8 cellular contexts compared by ENCODE assay signal in genomic region chr6:159970659-159971063, GRCh38. TPM values are rescaled to one million over a fixed set of nuclear protein-coding genes. Genes with fewer than 3 reads are reported as not detected.
A peak's percentile ranks its signal among the peaks of the same experiment; 100 is the strongest.
DNase-seq lines count a peak whose midpoint lies in the region; ATAC-seq and TF ChIP-seq lines count a peak whose summit lies in the region.

No MANE protein-coding gene starts in this region.

- H3K4me1 ChIP-seq in heart left ventricle (peaks cover 0 to 77% (median 41%) of the 10 kb centered on the region in 12 donors), adipocyte (ENCODE audit: control insufficient read depth, insufficient read depth, low read length) (peaks cover 45% of the 10 kb centered on the region), lower lobe of right lung (peaks cover 48% of the 10 kb centered on the region), upper lobe of right lung (peaks cover 46% of the 10 kb centered on the region)

- H3K9ac ChIP-seq in adipocyte (ENCODE audit: low read length): peak overlapping the region; percentile 90

- H3K4me3 ChIP-seq in heart left ventricle (peak overlapping the region in 8 of 12 donors; percentile 82 to 99 (median 94)), adipocyte (ENCODE audit: low read length) (peak overlapping the region; percentile 88), lower lobe of right lung (peak overlapping the region; percentile 96), upper lobe of right lung (peak overlapping the region; percentile 92)

- WGBS in heart left ventricle, 4 donors: 90 to 93% (median 92%) methylated on average over 18 of the region's 18 CpGs

- H3K36me3 ChIP-seq in heart left ventricle: no peaks in the 10 kb centered on the region
- H3K36me3 ChIP-seq in adipocyte (ENCODE audit: control insufficient read depth, insufficient read depth, low read length, severe bottlenecking): no peaks in the 10 kb centered on the region
- no peaks in the 10 kb centered on the region for H3K36me3 ChIP-seq in lower lobe of right lung
- H3K36me3 ChIP-seq in upper lobe of right lung: no peaks in the 10 kb centered on the region

- ATAC-seq in heart left ventricle (no peak), lower lobe of right lung (no peak), upper lobe of right lung (no peak)

- H3K9me3 ChIP-seq in heart left ventricle (no peaks in the 10 kb centered on the region), adipocyte (ENCODE audit: control insufficient read depth, low read length) (no peaks in the 10 kb centered on the region), lower lobe of right lung (no peaks in the 10 kb centered on the region), upper lobe of right lung (no peaks in the 10 kb centered on the region)

- intact Hi-C loops in heart left ventricle (cut with DNase I): loop anchor here in 9 of 10 donors (5.0 to 10.0 kb wide), 7 partner anchors 37 to 72 kb away; no protein-coding TSS in a partner anchor
- intact Hi-C loops in cardiac septum (cut with DNase I): loop anchor here (5.0 kb wide), 1 partner anchor 37 kb away; no protein-coding TSS in a partner anchor
- intact Hi-C loops in lower lobe of right lung (cut with DNase I): no loop called here
- intact Hi-C loops in upper lobe of right lung (cut with DNase I): no loop called here

- H3K27ac ChIP-seq in heart left ventricle (peak overlapping the region in 7 of 12 donors; percentile 75 to 96 (median 93)), lower lobe of right lung (peak overlapping the region; percentile 97), upper lobe of right lung (peak overlapping the region; percentile 94)

- TF ChIP-seq CTCF in heart left ventricle (IDR thresholded peaks at IDR 0.05): no peak
- no peak for TF ChIP-seq CTCF in lower lobe of right lung (IDR thresholded peaks at IDR 0.05)
- no peak for TF ChIP-seq CTCF in upper lobe of right lung (IDR thresholded peaks at IDR 0.05)

- DNase-seq in heart left ventricle (no peak), cardiac septum (ENCODE audit: low spot score) (no peak), adipocyte (ENCODE audit: low read depth) (no peak), lower lobe of right lung (no peak), upper lobe of right lung (no peak), dedifferentiated amniotic fluid mesenchymal stem cell (ENCODE audit: extremely low spot score) (no peak), amniotic stem cell (lab: John Stamatoyannopoulos, UW) (no peak), NCI-H1092 (lab: John Stamatoyannopoulos, UW) (no peak)

- TF ChIP-seq POLR2A in heart left ventricle (IDR thresholded peaks at IDR 0.05): no peak

- H3K27me3 ChIP-seq in heart left ventricle (no peaks in the 10 kb centered on the region), adipocyte (replicated peaks; ENCODE audit: control insufficient read depth, insufficient read depth, low read length) (no peaks in the 10 kb centered on the region), lower lobe of right lung (ENCODE audit: low read depth) (no peaks in the 10 kb centered on the region), upper lobe of right lung (no peaks in the 10 kb centered on the region)

RNA-seq across cellular contexts. Expression of gene IGF2R, which starts 1.8 kb away (rescaled TPM):
- total RNA-seq in heart left ventricle (100 to 1,000 TPM in 2 of 9 donors, 10 to 100 TPM in 7; 49.3 to 111 (median 74.0) TPM), cardiac septum (54.6 TPM), lower lobe of right lung (156 TPM), upper lobe of right lung (144 TPM)
- polyA plus RNA-seq in heart left ventricle: 10 to 100 TPM; 15.4 to 38.0 TPM

Comparison
In these comparisons a context has a peak if more than half of its experiments do, and no peak if none do; other contexts are left out.
1. intact Hi-C loops: an anchor here in heart left ventricle (5.0 to 10.0 kb wide) and cardiac septum (5.0 kb wide); none called in lower lobe of right lung and upper lobe of right lung.